In genomic region chr17:48559609-48560451, GRCh38 we compare ENCODE assay signal across 25 cellular contexts. TPM values are rescaled to one million over a fixed set of nuclear protein-coding genes. Genes with fewer than 3 reads are reported as not detected.
DNase-seq lines count a peak whose midpoint lies in the region; ATAC-seq, FAIRE-seq and TF ChIP-seq lines count a peak whose summit lies in the region.
"Had no signal": no experiment of that assay in that cellular context is flagged by ENCODE, and none has a peak within 500 bp of the region (broad histone marks: within the 10 kb centered on the region; RNA-seq: fewer than 3 reads in every experiment).

No MANE protein-coding gene starts in this region.

- H3K4me1 ChIP-seq in IMR-90 (ENCODE audit: control insufficient read depth, insufficient read depth, low read length): peaks cover 67% of the 10 kb centered on the region
- peaks cover 0 to 8% (median 3%) of the 10 kb centered on the region in 4 experiments; a peak in 4 of 7 replicates for H3K4me1 ChIP-seq in H1 (replicated peaks in 1 of 4; ENCODE audit: control insufficient read depth in 3 of 4, insufficient read depth in 4 of 4, low read length in 3 of 4)

- H3K14ac ChIP-seq in IMR-90 (replicated peaks; ENCODE audit: low read depth, low read length) (peak overlapping the region; percentile 66), H1 (ENCODE audit: insufficient read length) (no peak overlapping the region)

- dilution Hi-C loops in IMR-90 (cut with HindIII; ENCODE audit: low sequenced_read_pairs, unreplicated experiment): no loop called here

- no CpG with 5 or more reads among the region's 17 CpGs for WGBS in IMR-90 (ENCODE audit: extremely low coverage in 2 of 2, insufficient read length in 1 of 2), 2 experiments
- 15% methylated on average over 15 of the region's 17 CpGs; no CpG with 5 or more reads in 1 of the 2 experiments for WGBS in H1 (ENCODE audit: extremely low coverage in 1 of 2, insufficient coverage in 1 of 2, insufficient read length in 1 of 2, insufficient replicate concordance in 2 of 2, low coverage in 1 of 2, low lambda C conversion rate in 2 of 2, missing lambda C conversion rate in 1 of 2), 2 experiments

- in situ Hi-C loops in IMR-90 (cut with MboI; ENCODE audit: low sequenced_read_pairs): no loop called here

- peak overlapping the region; percentile 68 for H4K91ac ChIP-seq in IMR-90 (ENCODE audit: insufficient read depth, low read depth, low read length)
- H4K91ac ChIP-seq in H1 (replicated peaks; ENCODE audit: insufficient read length, low read length): no peak overlapping the region

- H4K8ac ChIP-seq in IMR-90 (ENCODE audit: low read depth in 2 of 2, low read length in 2 of 2): peak overlapping the region; percentile 62 to 74
- no peak overlapping the region for H4K8ac ChIP-seq in H1 (ENCODE audit: extremely low read depth, insufficient read depth, low read length)

- peak overlapping the region; percentile 99 for H3K27ac Mint-ChIP-seq in mesothelial cell of epicardium
- H3K27ac Mint-ChIP-seq in type B pancreatic cell: peak overlapping the region; percentile 94
- H3K27ac Mint-ChIP-seq: activated B cell treated with CpG ODN at 0.5 μM for 24 hours; activated CD4-positive, alpha-beta memory T cell treated with anti-CD3 and anti-CD28 coated beads, Interleukin-2, amount 10 ng/mL, durations not matched to agents 7 days and 5 days; activated naive CD4-positive, alpha-beta T cell treated with anti-CD3 and anti-CD28 coated beads, Interleukin-2, amount 50 U/mL, for 72 hours; dendritic cell treated with granulocyte-macrophage colony-stimulating factor and Interleukin-4, amounts not matched to agents 40 ng/mL and 50 ng/mL, for 4 days had no signal

- H3K4me1 Mint-ChIP-seq in mesothelial cell of epicardium (peaks cover 86% of the 10 kb centered on the region), type B pancreatic cell (ENCODE audit: unreplicated experiment) (peaks cover 78% of the 10 kb centered on the region)

- H3K27me3 ChIP-seq in IMR-90 (ENCODE audit: control insufficient read depth, insufficient read depth, low read length) (no peaks in the 10 kb centered on the region), H1 (replicated peaks in 1 of 4; ENCODE audit: control insufficient read depth in 3 of 4, extremely low read depth in 1 of 4, insufficient read depth in 3 of 4, low read length in 3 of 4) (peaks cover 99 to 100% (median 99%) of the 10 kb centered on the region in 4 experiments)
- H3K27me3 ChIP-seq: uterus had no signal

- H3K79me2 ChIP-seq in H1 (ENCODE audit: control insufficient read depth in 1 of 2, insufficient read depth in 2 of 2, low read length in 2 of 2): no peaks in the 10 kb centered on the region

- no peak for TF ChIP-seq RAD21 in IMR-90 (IDR thresholded peaks at IDR 0.05; ENCODE audit: low read length)
- TF ChIP-seq RAD21 in H1 (IDR thresholded peaks at IDR 0.05 in 1 of 2, conservative IDR thresholded peaks at IDR 0.05 in 1 of 2; ENCODE audit: low read depth in 2 of 2, low read length in 2 of 2): no peak

- H2BK5ac ChIP-seq in IMR-90 (ENCODE audit: low read depth, low read length, poor library complexity, severe bottlenecking) (peak overlapping the region; percentile 95), H1 (ENCODE audit: low read depth, low read length) (no peak overlapping the region)

- H3K36me3 Mint-ChIP-seq in mesothelial cell of epicardium (peaks cover 4% of the 10 kb centered on the region), type B pancreatic cell (peaks cover 16% of the 10 kb centered on the region)
- H3K36me3 Mint-ChIP-seq: activated naive CD4-positive, alpha-beta T cell treated with anti-CD3 and anti-CD28 coated beads, Interleukin-2, amount 50 U/mL, for 72 hours had no signal

- no TSS peak for BruUV-seq in IMR-90 (replicated peaks; lab: Mats Ljungman, UMichigan)

- no peak for TF ChIP-seq POLR2A in IMR-90 (IDR thresholded peaks at IDR 0.05; ENCODE audit: low read depth, low read length)
- no peak for TF ChIP-seq POLR2A in H1 (IDR thresholded peaks at IDR 0.05; ENCODE audit: control extremely low read depth in 1 of 2, low read depth in 2 of 2, low read length in 2 of 2)

- H2BK20ac ChIP-seq in IMR-90 (ENCODE audit: low read depth, low read length) (peak overlapping the region; percentile 66), H1 (ENCODE audit: low read length) (no peak overlapping the region)

- H3K27ac ChIP-seq in IMR-90 (ENCODE audit: insufficient read depth, low read length): peak overlapping the region; percentile 93
- H3K27ac ChIP-seq in H1 (ENCODE audit: low read depth, low read length): no peak overlapping the region
- H3K27ac ChIP-seq: heart right ventricle, neutrophil had no signal

- FAIRE-seq in H1 (lab: Jason Lieb, UNC) (no peak), HTR-8/SVneo (lab: Jason Lieb, UNC) (no peak)
- FAIRE-seq: bronchial epithelial cell, GM19239 had no signal

- H4K5ac ChIP-seq in IMR-90 (ENCODE audit: low read depth, low read length) (peak overlapping the region; percentile 95), H1 (ENCODE audit: insufficient read length, low read depth, low read length) (no peak overlapping the region)

- TF ChIP-seq CTCF in IMR-90 (conservative IDR thresholded peaks at IDR 0.05; ENCODE audit: low read depth, low read length) (0 out of 2 replicates have a peak, but pooled peaks have one; percentile 10), H1 (IDR thresholded peaks at IDR 0.05; ENCODE audit: control extremely low read depth in 1 of 3, insufficient read depth in 1 of 3, low read depth in 1 of 3, low read length in 3 of 3) (no peak), mesothelial cell of epicardium (IDR thresholded peaks at IDR 0.05; ENCODE audit: unreplicated experiment) (no peak), type B pancreatic cell (conservative IDR thresholded peaks at IDR 0.05) (no peak)

- H2AFZ ChIP-seq in IMR-90 (replicated peaks; ENCODE audit: low read length, poor library complexity): peak overlapping the region; percentile 60
- H2AFZ ChIP-seq in H1 (ENCODE audit: low read length): no peak overlapping the region

- peaks cover 4% of the 10 kb centered on the region for H3K9me1 ChIP-seq in IMR-90 (ENCODE audit: insufficient read depth, low read length)

- no peaks in the 10 kb centered on the region for H3K9me3 Mint-ChIP-seq in mesothelial cell of epicardium
- H3K9me3 Mint-ChIP-seq in type B pancreatic cell: no peaks in the 10 kb centered on the region
- H3K9me3 Mint-ChIP-seq: activated B cell treated with CpG ODN at 0.5 μM for 24 hours; activated CD4-positive, alpha-beta memory T cell treated with anti-CD3 and anti-CD28 coated beads, Interleukin-2, amount 10 ng/mL, durations not matched to agents 7 days and 5 days; activated naive CD4-positive, alpha-beta T cell treated with anti-CD3 and anti-CD28 coated beads, Interleukin-2, amount 50 U/mL, for 72 hours; activated T-cell treated with anti-CD3 and anti-CD28 coated beads, Interleukin-2, amount 50 U/mL, for 4 hours; dendritic cell treated with granulocyte-macrophage colony-stimulating factor and Interleukin-4, amounts not matched to agents 40 ng/mL and 50 ng/mL, for 4 days had no signal

- H3K18ac ChIP-seq in IMR-90 (ENCODE audit: low read depth, low read length) (peak overlapping the region; percentile 89), H1 (ENCODE audit: extremely low read depth, low read length) (no peak overlapping the region; the same call in 1 of the 2 replicates)

- intact Hi-C loops in IMR-90 (cut with micrococcal nuclease): no loop called here

- H3K79me1 ChIP-seq in IMR-90 (ENCODE audit: low read depth in 1 of 2, low read length in 2 of 2) (peaks cover 0 to 12% of the 10 kb centered on the region in 2 experiments; a peak in 1 of 4 replicates), H1 (ENCODE audit: low read depth, low read length) (no peaks in the 10 kb centered on the region)

- DNase-seq in IMR-90: no peak
- DNase-seq in H1 (ENCODE audit: low read depth in 1 of 2, low spot score in 2 of 2): no peak
- DNase-seq in mesothelial cell of epicardium (ENCODE audit: low spot score in 2 of 2, unreplicated experiment in 2 of 2): no peak
- no peak for DNase-seq in type B pancreatic cell (ENCODE audit: extremely low spot score, unreplicated experiment)
- DNase-seq in HTR-8/SVneo (ENCODE audit: insufficient read length, low spot score): no peak
- DNase-seq in NOMO-1 treated with dmso at 0.1 percent for 144 hours (lab: John Stamatoyannopoulos, UW; ENCODE audit: unreplicated experiment): no peak
- DNase-seq: activated B cell treated with CpG ODN at 0.5 μM for 24 hours; activated CD4-positive, alpha-beta memory T cell treated with anti-CD3 and anti-CD28 coated beads, Interleukin-2, amount 10 ng/mL, durations not matched to agents 7 days and 5 days; activated T-cell treated with anti-CD3 and anti-CD28 coated beads, Interleukin-2, amount 50 U/mL, for 4 hours; COR-L47; heart right ventricle; Karpas-422; mesendoderm; NCI-H1105; stimulated activated naive CD4-positive, alpha-beta T cell; uterus had no signal

- H3K56ac ChIP-seq in IMR-90 (ENCODE audit: extremely low read depth, insufficient read depth, low read length) (peak overlapping the region; percentile 91), H1 (replicated peaks; ENCODE audit: insufficient read length, low read depth, low read length) (no peak overlapping the region)

- H2AK9ac ChIP-seq in IMR-90 (replicated peaks; ENCODE audit: low read depth, low read length, poor library complexity): peak overlapping the region; percentile 91

- peaks cover 3% of the 10 kb centered on the region for H3K27me3 Mint-ChIP-seq in mesothelial cell of epicardium (ENCODE audit: low read depth)
- peaks cover 65% of the 10 kb centered on the region for H3K27me3 Mint-ChIP-seq in type B pancreatic cell

- H3K9me3 ChIP-seq in IMR-90 (ENCODE audit: control insufficient read depth, insufficient read depth, low read length) (no peaks in the 10 kb centered on the region), H1 (ENCODE audit: insufficient read depth in 2 of 2, low read depth in 1 of 2, low read length in 1 of 2) (no peaks in the 10 kb centered on the region)
- H3K9me3 ChIP-seq: heart right ventricle, neutrophil, uterus had no signal

- H4K20me1 ChIP-seq in IMR-90 (ENCODE audit: insufficient read depth, low read length) (peaks cover 21% of the 10 kb centered on the region), H1 (replicated peaks in 1 of 2; ENCODE audit: control insufficient read depth in 1 of 2, insufficient read depth in 2 of 2, low read length in 2 of 2) (peaks cover 15 to 28% of the 10 kb centered on the region in 2 experiments)

- 0 out of 2 replicates have a peak overlapping the region, but pooled peaks have one; percentile 30 for H3K4me3 ChIP-seq in IMR-90 (ENCODE audit: insufficient read depth, low read depth, low read length)
- no peak overlapping the region for H3K4me3 ChIP-seq in H1 (ENCODE audit: extremely low read depth in 1 of 4, insufficient read depth in 2 of 4, low read depth in 3 of 4, low read length in 4 of 4)
- H3K4me3 ChIP-seq: heart right ventricle, uterus had no signal

- peak overlapping the region; percentile 98 for H3K4ac ChIP-seq in IMR-90 (ENCODE audit: low read depth, low read length)
- no peak overlapping the region for H3K4ac ChIP-seq in H1 (replicated peaks; ENCODE audit: insufficient read length, low read depth, low read length)

- H3K9ac ChIP-seq in IMR-90 (ENCODE audit: low read depth, low read length) (peak overlapping the region; percentile 95), H1 (replicated peaks in 1 of 4; ENCODE audit: extremely low read depth in 1 of 4, low read depth in 3 of 4, low read length in 3 of 4) (no peak overlapping the region)

- H3K4me3 Mint-ChIP-seq in mesothelial cell of epicardium (peak overlapping the region; percentile 61), type B pancreatic cell (peak overlapping the region; percentile 93)
- H3K4me3 Mint-ChIP-seq: activated B cell treated with CpG ODN at 0.5 μM for 24 hours; activated CD4-positive, alpha-beta memory T cell treated with anti-CD3 and anti-CD28 coated beads, Interleukin-2, amount 10 ng/mL, durations not matched to agents 7 days and 5 days; activated T-cell treated with anti-CD3 and anti-CD28 coated beads, Interleukin-2, amount 50 U/mL, for 4 hours; dendritic cell treated with granulocyte-macrophage colony-stimulating factor and Interleukin-4, amounts not matched to agents 40 ng/mL and 50 ng/mL, for 4 days had no signal

- no peak overlapping the region for H2BK12ac ChIP-seq in H1 (ENCODE audit: low read depth, low read length)

- H2BK120ac ChIP-seq in IMR-90 (ENCODE audit: low read depth, low read length) (peak overlapping the region; percentile 87), H1 (replicated peaks; ENCODE audit: low read depth, low read length) (no peak overlapping the region)

- CTCF ChIA-PET in IMR-90 (lab: Yijun Ruan, JAX) (interaction anchor here (1.0 kb wide), 1 partner anchor 208 kb away, joined by 3 read pairs; no protein-coding TSS in a partner anchor), H1 (lab: Charles Lee; ENCODE audit: partially characterized antibody) (interaction anchor here (0.5 to 1.8 kb wide), 11 partner anchors 10 to 444 kb away, joined by 3 to 8 read pairs (median 3); partner anchors contain the start of genes HOXB5 and HOXB9)

- peaks cover 30% of the 10 kb centered on the region; the same call in 1 of the 2 replicates for H3K36me3 ChIP-seq in IMR-90 (ENCODE audit: control insufficient read depth, insufficient read depth, low read length)
- H3K36me3 ChIP-seq in H1 (ENCODE audit: control insufficient read depth in 2 of 4, insufficient read depth in 4 of 4, low read length in 3 of 4): peaks cover 0 to 5% (median 0%) of the 10 kb centered on the region in 4 experiments; a peak in 1 of 8 replicates
- H3K36me3 ChIP-seq: heart right ventricle, neutrophil, uterus had no signal

- H3K4me2 ChIP-seq in IMR-90 (ENCODE audit: low read depth, low read length) (peak overlapping the region; percentile 92), H1 (ENCODE audit: insufficient read depth in 1 of 2, low read depth in 2 of 2, low read length in 2 of 2) (no peak overlapping the region)

- peaks cover 4% of the 10 kb centered on the region; the same call in 1 of the 2 replicates for H3K23me2 ChIP-seq in H1 (ENCODE audit: low read depth, low read length)

- H2BK15ac ChIP-seq in IMR-90 (ENCODE audit: low read depth, low read length) (peak overlapping the region; percentile 61; the same call in 2 of the 3 replicates), H1 (ENCODE audit: low read length) (no peak overlapping the region)

- ATAC-seq in IMR-90 (ENCODE audit: low read depth): no peak
- no peak for ATAC-seq in HG03280 (IDR thresholded peaks at IDR 0.05; ENCODE audit: unreplicated experiment)
- ATAC-seq: activated naive CD4-positive, alpha-beta T cell treated with anti-CD3 and anti-CD28 coated beads, Interleukin-2, amount 50 U/mL, for 72 hours; activated T-cell treated with anti-CD3 and anti-CD28 coated beads, Interleukin-2, amount 50 U/mL, for 4 hours; heart right ventricle had no signal

- POLR2A ChIA-PET in IMR-90 (lab: Charles Lee; ENCODE audit: unreplicated experiment): interaction anchor here (0.6 to 0.9 kb wide), 4 partner anchors 15 to 29 kb away, joined by 3 to 10 read pairs (median 4); no protein-coding TSS in a partner anchor
- POLR2A ChIA-PET in H1 (lab: Charles Lee; ENCODE audit: partially characterized antibody): no interaction called here

- TF ChIP-seq EP300 in H1 (IDR thresholded peaks at IDR 0.05; ENCODE audit: borderline replicate concordance in 1 of 2, low read depth in 2 of 2, low read length in 2 of 2): no peak

- H3K23ac ChIP-seq in IMR-90 (ENCODE audit: low read depth, low read length): peak overlapping the region; percentile 99
- no peak overlapping the region for H3K23ac ChIP-seq in H1 (ENCODE audit: insufficient read length)

- peak overlapping the region; percentile 81 for H2AK5ac ChIP-seq in IMR-90 (ENCODE audit: low read depth, low read length)
- no peak overlapping the region for H2AK5ac ChIP-seq in H1 (ENCODE audit: low read depth, low read length)

RNA-seq across cellular contexts. Expression of gene HOXB2, which starts 14.9 kb away (rescaled TPM):
- total RNA-seq in IMR-90 (2012; rRNA removed): 2.7 and 3.1 TPM in 2 replicates
- polyA plus RNA-seq in IMR-90 (2012; rRNA removed): 29.9 and 33.8 TPM in 2 replicates
- 31.5 and 50.7 TPM in 2 replicates for polyA plus RNA-seq in IMR-90 (2012; cell fraction: cytosol; rRNA removed)
- polyA plus RNA-seq in IMR-90 (2012; cell fraction: nucleus; rRNA removed; ENCODE audit: low replicate concordance): 69.3 and 123 TPM in 2 replicates
- total RNA-seq in H1 (2021; fragmentation: NEBNext Ultra II Directional; extraction: Animal tissue kit (Norgen Biotek cat#: 25700)): not detected in 2 replicates
- not detected in 2 replicates for polyA plus RNA-seq in H1 (2011; rRNA removed)
- not detected for polyA plus RNA-seq in H1 (2011; cell fraction: cytosol; rRNA removed)
- not detected for polyA plus RNA-seq in H1 (2011; cell fraction: nucleus; rRNA removed)
- polyA plus RNA-seq in H1 (2012, experiment 1 of 2): not detected in 4 replicates
- not detected for polyA plus RNA-seq in H1 (2012, experiment 2 of 2)
- polyA plus RNA-seq in H1 (2013, experiment 1 of 2): not detected
- polyA plus RNA-seq in H1 (2013, experiment 2 of 2): not detected
- polyA minus RNA-seq in H1 (2011; rRNA and poly(A)+ RNA removed): not detected in 2 replicates
- polyA minus RNA-seq in H1 (2011; cell fraction: cytosol; rRNA and poly(A)+ RNA removed): not detected
- 0.90 TPM for polyA minus RNA-seq in H1 (2011; cell fraction: nucleus; rRNA and poly(A)+ RNA removed)
- 46.6 to 47.2 TPM (median 46.7 TPM) in 3 replicates for total RNA-seq in mesothelial cell of epicardium
- total RNA-seq in type B pancreatic cell (ENCODE audit: low replicate concordance): 35.6 and 36.5 TPM in 2 replicates
- total RNA-seq: bronchial epithelial cell, SK-MEL-5 had no signal

RNA-seq across cellular contexts. Expression of gene HOXB4, which starts 18.3 kb away (rescaled TPM):
- total RNA-seq in IMR-90 (2012; rRNA removed) (1.9 and 2.0 TPM in 2 replicates), mesothelial cell of epicardium (34.2 to 39.2 TPM (median 34.4 TPM) in 3 replicates), type B pancreatic cell (ENCODE audit: low replicate concordance) (14.8 and 27.0 TPM in 2 replicates)
- polyA plus RNA-seq in IMR-90 (2012; rRNA removed) (7.8 and 8.5 TPM in 2 replicates), H1 (2011; rRNA removed) (not detected in 2 replicates)
- 2.2 and 4.1 TPM in 2 replicates for polyA plus RNA-seq in IMR-90 (2012; cell fraction: cytosol; rRNA removed)
- polyA plus RNA-seq in IMR-90 (2012; cell fraction: nucleus; rRNA removed; ENCODE audit: low replicate concordance): 17.8 and 38.5 TPM in 2 replicates
- not detected in 2 replicates for total RNA-seq in H1 (2021; fragmentation: NEBNext Ultra II Directional; extraction: Animal tissue kit (Norgen Biotek cat#: 25700))
- not detected for polyA plus RNA-seq in H1 (2011; cell fraction: cytosol; rRNA removed)
- not detected for polyA plus RNA-seq in H1 (2011; cell fraction: nucleus; rRNA removed)
- not detected in 4 replicates for polyA plus RNA-seq in H1 (2012, experiment 1 of 2)
- not detected for polyA plus RNA-seq in H1 (2012, experiment 2 of 2)
- not detected for polyA plus RNA-seq in H1 (2013, experiment 1 of 2)
- not detected for polyA plus RNA-seq in H1 (2013, experiment 2 of 2)
- polyA minus RNA-seq in H1 (2011; rRNA and poly(A)+ RNA removed): not detected in 2 replicates
- not detected for polyA minus RNA-seq in H1 (2011; cell fraction: cytosol; rRNA and poly(A)+ RNA removed)
- polyA minus RNA-seq in H1 (2011; cell fraction: nucleus; rRNA and poly(A)+ RNA removed): not detected
- total RNA-seq: bronchial epithelial cell had no signal

RNA-seq across cellular contexts. Expression of gene HOXB1, which starts 29.0 kb away (rescaled TPM):
- not detected in 2 replicates for total RNA-seq in IMR-90 (2012; rRNA removed)
- not detected in 2 replicates for polyA plus RNA-seq in IMR-90 (2012; rRNA removed)
- polyA plus RNA-seq in IMR-90 (2012; cell fraction: cytosol; rRNA removed): not detected in 2 replicates
- 0.05 TPM in 1 of 2 replicates, not detected in the other for polyA plus RNA-seq in IMR-90 (2012; cell fraction: nucleus; rRNA removed; ENCODE audit: low replicate concordance)
- not detected in 2 replicates for total RNA-seq in H1 (2021; fragmentation: NEBNext Ultra II Directional; extraction: Animal tissue kit (Norgen Biotek cat#: 25700))
- not detected in 2 replicates for polyA plus RNA-seq in H1 (2011; rRNA removed)
- not detected for polyA plus RNA-seq in H1 (2011; cell fraction: cytosol; rRNA removed)
- not detected for polyA plus RNA-seq in H1 (2011; cell fraction: nucleus; rRNA removed)
- 0.10 TPM in 1 of 4 replicates, not detected in the others for polyA plus RNA-seq in H1 (2012, experiment 1 of 2)
- polyA plus RNA-seq in H1 (2012, experiment 2 of 2): 0.08 TPM
- polyA plus RNA-seq in H1 (2013, experiment 1 of 2): 0.06 TPM
- 0.09 TPM for polyA plus RNA-seq in H1 (2013, experiment 2 of 2)
- polyA minus RNA-seq in H1 (2011; rRNA and poly(A)+ RNA removed): not detected in 2 replicates
- polyA minus RNA-seq in H1 (2011; cell fraction: cytosol; rRNA and poly(A)+ RNA removed): not detected
- polyA minus RNA-seq in H1 (2011; cell fraction: nucleus; rRNA and poly(A)+ RNA removed): not detected
- 0.24 to 0.43 TPM (median 0.25 TPM) in 3 replicates for total RNA-seq in mesothelial cell of epicardium
- total RNA-seq in type B pancreatic cell (ENCODE audit: low replicate concordance): 0.29 and 0.79 TPM in 2 replicates
- total RNA-seq: activated B cell treated with CpG ODN at 0.5 μM for 24 hours; activated CD4-positive, alpha-beta memory T cell treated with anti-CD3 and anti-CD28 coated beads, Interleukin-2, amount 10 ng/mL, durations not matched to agents 7 days and 5 days; activated naive CD4-positive, alpha-beta T cell treated with anti-CD3 and anti-CD28 coated beads, Interleukin-2, amount 50 U/mL, for 72 hours; activated T-cell treated with anti-CD3 and anti-CD28 coated beads, Interleukin-2, amount 50 U/mL, for 4 hours; bronchial epithelial cell; epithelial cell of proximal tubule; heart right ventricle; SK-MEL-5; T-helper 2 cell treated with Interferon-gamma antibody and Interleukin-4, amounts not matched to agents 100 ng/mL and 5 ng/mL, for 36 hours; uterus had no signal
- polyA plus RNA-seq: heart right ventricle had no signal

RNA-seq across cellular contexts. Expression of gene HOXB3, which starts 30.2 kb away (rescaled TPM):
- 6.3 and 8.6 TPM in 2 replicates for total RNA-seq in IMR-90 (2012; rRNA removed)
- 59.6 and 76.4 TPM in 2 replicates for polyA plus RNA-seq in IMR-90 (2012; rRNA removed)
- 31.9 and 71.7 TPM in 2 replicates for polyA plus RNA-seq in IMR-90 (2012; cell fraction: cytosol; rRNA removed)
- polyA plus RNA-seq in IMR-90 (2012; cell fraction: nucleus; rRNA removed; ENCODE audit: low replicate concordance): 383 and 595 TPM in 2 replicates
- not detected in 2 replicates for total RNA-seq in H1 (2021; fragmentation: NEBNext Ultra II Directional; extraction: Animal tissue kit (Norgen Biotek cat#: 25700))
- polyA plus RNA-seq in H1 (2011; rRNA removed): not detected in 2 replicates
- polyA plus RNA-seq in H1 (2011; cell fraction: cytosol; rRNA removed): not detected
- polyA plus RNA-seq in H1 (2011; cell fraction: nucleus; rRNA removed): not detected
- 0.28 TPM in 1 of 4 replicates, not detected in the others for polyA plus RNA-seq in H1 (2012, experiment 1 of 2)
- not detected for polyA plus RNA-seq in H1 (2012, experiment 2 of 2)
- not detected for polyA plus RNA-seq in H1 (2013, experiment 1 of 2)
- polyA plus RNA-seq in H1 (2013, experiment 2 of 2): not detected
- 0.19 TPM in 1 of 2 replicates, not detected in the other for polyA minus RNA-seq in H1 (2011; rRNA and poly(A)+ RNA removed)
- not detected for polyA minus RNA-seq in H1 (2011; cell fraction: cytosol; rRNA and poly(A)+ RNA removed)
- polyA minus RNA-seq in H1 (2011; cell fraction: nucleus; rRNA and poly(A)+ RNA removed): 1.00 TPM
- total RNA-seq in mesothelial cell of epicardium: 282 to 303 TPM (median 282 TPM) in 3 replicates
- 46.9 and 93.7 TPM in 2 replicates for total RNA-seq in type B pancreatic cell (ENCODE audit: low replicate concordance)
- total RNA-seq: bronchial epithelial cell had no signal

RNA-seq across cellular contexts. Expression of gene HOXB5, which starts 33.7 kb away (rescaled TPM):
- total RNA-seq in IMR-90 (2012; rRNA removed): 0.54 and 0.56 TPM in 2 replicates
- polyA plus RNA-seq in IMR-90 (2012; rRNA removed): 18.0 and 18.1 TPM in 2 replicates
- polyA plus RNA-seq in IMR-90 (2012; cell fraction: cytosol; rRNA removed): 19.7 and 32.7 TPM in 2 replicates
- polyA plus RNA-seq in IMR-90 (2012; cell fraction: nucleus; rRNA removed; ENCODE audit: low replicate concordance): 13.4 and 16.5 TPM in 2 replicates
- total RNA-seq in H1 (2021; fragmentation: NEBNext Ultra II Directional; extraction: Animal tissue kit (Norgen Biotek cat#: 25700)): not detected in 2 replicates
- polyA plus RNA-seq in H1 (2011; rRNA removed): not detected in 2 replicates
- not detected for polyA plus RNA-seq in H1 (2011; cell fraction: cytosol; rRNA removed)
- polyA plus RNA-seq in H1 (2011; cell fraction: nucleus; rRNA removed): not detected
- not detected in 4 replicates for polyA plus RNA-seq in H1 (2012, experiment 1 of 2)
- not detected for polyA plus RNA-seq in H1 (2012, experiment 2 of 2)
- polyA plus RNA-seq in H1 (2013, experiment 1 of 2): not detected
- not detected for polyA plus RNA-seq in H1 (2013, experiment 2 of 2)
- polyA minus RNA-seq in H1 (2011; rRNA and poly(A)+ RNA removed): 0.07 TPM in 1 of 2 replicates, not detected in the other
- not detected for polyA minus RNA-seq in H1 (2011; cell fraction: cytosol; rRNA and poly(A)+ RNA removed)
- polyA minus RNA-seq in H1 (2011; cell fraction: nucleus; rRNA and poly(A)+ RNA removed): not detected
- 28.6 to 32.4 TPM (median 31.1 TPM) in 3 replicates for total RNA-seq in mesothelial cell of epicardium
- 10.1 and 20.8 TPM in 2 replicates for total RNA-seq in type B pancreatic cell (ENCODE audit: low replicate concordance)
- total RNA-seq: activated B cell treated with CpG ODN at 0.5 μM for 24 hours; activated naive CD4-positive, alpha-beta T cell treated with anti-CD3 and anti-CD28 coated beads, Interleukin-2, amount 50 U/mL, for 72 hours; bronchial epithelial cell; SK-MEL-5 had no signal
